In the genomic region with DNA sequence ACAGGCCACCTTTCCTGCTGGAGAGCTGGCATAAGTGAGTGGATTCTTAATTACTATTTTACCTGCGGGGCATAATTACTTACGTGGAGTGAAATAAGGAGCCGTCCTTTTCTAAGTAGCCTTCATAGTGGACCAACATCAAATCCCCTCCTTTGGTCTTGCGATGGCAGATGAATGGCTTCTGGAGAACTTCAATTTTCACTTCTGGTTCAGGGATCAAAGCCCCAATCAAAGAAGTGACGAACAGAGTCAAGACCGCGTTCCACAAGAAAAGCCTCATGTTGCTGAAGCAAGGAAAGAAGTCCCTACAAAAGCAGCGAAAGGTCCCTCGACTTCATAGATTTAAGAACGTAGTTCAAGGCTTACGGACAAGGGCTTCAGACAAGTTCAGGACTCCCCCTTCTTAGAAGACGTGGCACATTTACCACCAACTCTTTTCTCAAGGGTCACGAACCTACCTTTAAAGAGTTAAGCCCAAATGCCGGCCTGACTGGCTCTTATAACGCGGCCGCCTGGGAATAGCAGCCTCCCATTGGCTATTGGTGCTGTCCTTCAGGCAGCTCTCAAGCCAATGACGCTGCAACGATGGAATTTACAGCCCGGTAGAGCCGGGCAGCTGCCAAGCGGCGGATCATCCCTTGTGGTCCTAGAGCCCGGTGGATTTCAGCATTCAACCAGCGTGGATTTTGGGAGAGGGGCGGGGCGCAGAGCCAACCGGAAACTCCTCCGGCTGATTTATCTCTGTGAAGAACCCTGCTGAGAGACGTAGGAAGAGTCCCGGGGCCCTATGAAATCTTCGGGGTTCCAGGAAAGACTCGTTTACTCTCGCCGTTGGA, we compare ENCODE assay signal across 8 cellular contexts. TPM values are rescaled to one million over a fixed set of nuclear protein-coding genes. Genes with fewer than 3 reads are reported as not detected.
A peak's percentile ranks its signal among the peaks of the same experiment; 100 is the strongest.
DNase-seq lines count a peak whose midpoint lies in the region; ATAC-seq and TF ChIP-seq lines count a peak whose summit lies in the region.

A gene with protein sequence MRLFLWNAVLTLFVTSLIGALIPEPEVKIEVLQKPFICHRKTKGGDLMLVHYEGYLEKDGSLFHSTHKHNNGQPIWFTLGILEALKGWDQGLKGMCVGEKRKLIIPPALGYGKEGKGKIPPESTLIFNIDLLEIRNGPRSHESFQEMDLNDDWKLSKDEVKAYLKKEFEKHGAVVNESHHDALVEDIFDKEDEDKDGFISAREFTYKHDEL (minus strand): TSS at position 474 of the 836 bp plus-strand sequence. CDS start 194 bp downstream, at position 280.

- peaks cover 11% of the 10 kb centered on the region for H3K36me3 Mint-ChIP-seq in CD8-positive, alpha-beta T cell

- TF ChIP-seq CTCF in CD8-positive, alpha-beta T cell (IDR thresholded peaks at IDR 0.05), result no peak
- TF ChIP-seq CTCF in lower lobe of right lung (IDR thresholded peaks at IDR 0.05), result no peak

- peak within 1 kb of the TSS; percentile 84 for H3K27ac Mint-ChIP-seq in CD8-positive, alpha-beta T cell

- H3K4me1 ChIP-seq in CD8-positive, alpha-beta T cell (ENCODE audit: insufficient read depth, low read length), result peaks cover 12% of the 10 kb centered on the region
- peaks cover 42% of the 10 kb centered on the region for H3K4me1 ChIP-seq in lower lobe of right lung

- peak within 1 kb of the TSS; percentile 65 for H3K27ac ChIP-seq in CD8-positive, alpha-beta T cell (ENCODE audit: low read depth, low read length)
- peak within 1 kb of the TSS; percentile 82 for H3K27ac ChIP-seq in lower lobe of right lung

- CTCF ChIA-PET in CD8-positive, alpha-beta T cell (lab: Charles Lee), result interaction anchor here (1.0 to 2.3 kb wide), 2 partner anchors 36 to 42 kb away, joined by 3 to 11 read pairs; no protein-coding TSS in a partner anchor

- H3K27me3 Mint-ChIP-seq in CD8-positive, alpha-beta T cell (ENCODE audit: low read depth), result no peaks in the 10 kb centered on the region

- no peaks in the 10 kb centered on the region for H3K9me3 Mint-ChIP-seq in CD8-positive, alpha-beta T cell

- peak; percentile 83 for ATAC-seq in CD8-positive, alpha-beta T cell
- ATAC-seq in GM19455 (IDR thresholded peaks at IDR 0.05; ENCODE audit: unreplicated experiment), result peak; percentile 75
- peak; percentile 94 to 96 for ATAC-seq in lower lobe of right lung

- H3K27me3 ChIP-seq in CD8-positive, alpha-beta T cell (ENCODE audit: insufficient read depth, low read length), result no peaks in the 10 kb centered on the region
- no peaks in the 10 kb centered on the region for H3K27me3 ChIP-seq in lower lobe of right lung (ENCODE audit: low read depth)

- DNase-seq in CD8-positive, alpha-beta T cell, result peak; percentile 71 to 95 (median 89)
- DNase-seq in HK-2 (ENCODE audit: unreplicated experiment) (peak; percentile 97), NCI-H82 treated with DMSO at 0.1 percent for 48 hours (lab: John Stamatoyannopoulos, UW; ENCODE audit: unreplicated experiment) (peak; percentile 98), lower lobe of right lung (peak; percentile 97)
- DNase-seq in activated CD8-positive, alpha-beta memory T cell treated with anti-CD3 and anti-CD28 coated beads for 1 hour (ENCODE audit: extremely low read depth in 1 of 2, low read depth in 1 of 2), result peak; percentile 79 to 86
- DNase-seq in effector CD8-positive, alpha-beta T cell (lab: John Stamatoyannopoulos, UW), result peak; percentile 81
- peak; percentile 71 to 81 (median 80) for DNase-seq in stimulated activated CD4-positive, alpha-beta T cell treated with anti-CD3 and anti-CD28 coated beads, TNF-alpha, amount 100 ng/mL, for 1 hour (ENCODE audit: low read depth in 3 of 3, low spot score in 1 of 3)

- no peaks in the 10 kb centered on the region for H3K36me3 ChIP-seq in CD8-positive, alpha-beta T cell (ENCODE audit: insufficient read depth, low read length)
- no peaks in the 10 kb centered on the region for H3K36me3 ChIP-seq in lower lobe of right lung

- H3K9me3 ChIP-seq in CD8-positive, alpha-beta T cell (ENCODE audit: low read length), result no peaks in the 10 kb centered on the region
- H3K9me3 ChIP-seq in lower lobe of right lung, result no peaks in the 10 kb centered on the region

- H3K4me3 ChIP-seq in CD8-positive, alpha-beta T cell (ENCODE audit: low read depth, low read length), result peak within 1 kb of the TSS; percentile 66
- H3K4me3 ChIP-seq in lower lobe of right lung, result peak within 1 kb of the TSS; percentile 95

- POLR2A ChIA-PET in CD8-positive, alpha-beta T cell (lab: Charles Lee), result interaction anchor here (0.7 kb wide), 1 partner anchor 25 kb away, joined by 3 read pairs; no protein-coding TSS in a partner anchor

- H3K4me3 Mint-ChIP-seq in CD8-positive, alpha-beta T cell, result peak within 1 kb of the TSS; percentile 96

- intact Hi-C loops in CD8-positive, alpha-beta T cell (cut with DNase I, micrococcal nuclease), result loop anchor here (1.0 to 10.0 kb wide), 12 partner anchors 37 to 701 kb away; a partner anchor contains a TSS
- intact Hi-C loops in lower lobe of right lung (cut with DNase I), result no loop called here

- H3K4me1 Mint-ChIP-seq in CD8-positive, alpha-beta T cell (ENCODE audit: low read depth), result peaks cover 46% of the 10 kb centered on the region

RNA-seq across cellular contexts. Expression of the gene that starts here (rescaled TPM):
- 1 to 10 TPM; 5.7 to 6.1 TPM for total RNA-seq in CD8-positive, alpha-beta T cell
- 11.7 TPM for total RNA-seq in lower lobe of right lung

Comparison
In these comparisons a context has a peak if more than half of its experiments do, and no peak if none do; other contexts are left out.
1. Peak in every context shown above with its lines: DNase-seq, ATAC-seq, H3K4me3 ChIP-seq and H3K27ac ChIP-seq.